Comparison of ENCODE assay signal across 19 cellular contexts in the genomic region with DNA sequence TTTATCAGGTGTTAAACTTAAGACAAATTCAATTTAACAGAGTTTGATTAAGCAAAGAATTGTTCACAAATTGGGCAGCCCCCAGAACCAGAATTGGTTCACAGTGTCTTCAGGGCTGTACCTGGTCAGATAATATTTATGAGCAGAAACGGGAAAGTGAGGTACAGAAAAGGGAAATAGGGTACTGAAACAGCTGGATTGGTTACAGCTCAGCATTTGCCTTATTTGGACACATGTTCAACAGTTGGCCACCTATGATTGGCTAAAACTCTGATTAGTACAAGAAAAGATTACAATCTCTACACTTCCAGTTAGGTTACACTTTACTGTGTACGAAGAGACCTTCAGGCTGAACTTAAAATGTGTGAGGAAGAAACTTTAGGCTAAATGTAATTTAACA. TPM values are rescaled to one million over a fixed set of nuclear protein-coding genes. Genes with fewer than 3 reads are reported as not detected.
DNase-seq lines count a peak whose midpoint lies in the region; ATAC-seq, FAIRE-seq and TF ChIP-seq lines count a peak whose summit lies in the region.
"Had no signal": no experiment of that assay in that cellular context is flagged by ENCODE, and none has a peak within 500 bp of the region (broad histone marks: within the 10 kb centered on the region; RNA-seq: fewer than 3 reads in every experiment).

No MANE protein-coding gene starts in this region.

- no peaks in the 10 kb centered on the region for H3K27me3 ChIP-seq in cardiac muscle cell
- no peaks in the 10 kb centered on the region for H3K27me3 ChIP-seq in right cardiac atrium (ENCODE audit: control insufficient read depth, insufficient read depth)
- H3K27me3 ChIP-seq in K562 (ENCODE audit: control insufficient read depth in 2 of 2, insufficient read depth in 2 of 2, low read length in 2 of 2): no peaks in the 10 kb centered on the region
- H3K27me3 ChIP-seq: BLaER1 treated with 17β-estradiol and CSF1 and Interleukin-3, amounts not matched to agents 10 nM and 100 nM had no signal

- no peak overlapping the region for H3K4me2 ChIP-seq in K562 (ENCODE audit: insufficient read depth, low read length)
- H3K4me2 ChIP-seq: A549; BLaER1 treated with 17β-estradiol and CSF1 and Interleukin-3, amounts not matched to agents 10 nM and 100 nM had no signal

- no peak for TF ChIP-seq POLR2A in K562 (conservative IDR thresholded peaks at IDR 0.05)

- H3K27ac ChIP-seq in cardiac muscle cell (peak overlapping the region; percentile 9), right cardiac atrium (ENCODE audit: low read length) (no peak overlapping the region), HEK293 (ENCODE audit: extremely low read depth, low read depth, low read length) (no peak overlapping the region), K562 (ENCODE audit: extremely low read depth, low read depth, low read length) (no peak overlapping the region)
- H3K27ac ChIP-seq: 22Rv1; A549; BLaER1 treated with 17β-estradiol and CSF1 and Interleukin-3, amounts not matched to agents 10 nM and 100 nM; C4-2B had no signal

- in situ Hi-C loops in K562 (cut with MboI): no loop called here

- FAIRE-seq in K562 (lab: Jason Lieb, UNC): no peak
- FAIRE-seq: A549, G401.6, GM12891, GM19239 had no signal

- no peaks in the 10 kb centered on the region for H3K9me3 ChIP-seq in cardiac muscle cell (ENCODE audit: low read depth)
- H3K9me3 ChIP-seq in right cardiac atrium (ENCODE audit: control insufficient read depth, low read length): no peaks in the 10 kb centered on the region
- H3K9me3 ChIP-seq in HEK293 (ENCODE audit: control insufficient read depth, insufficient read depth, low read depth, low read length): no peaks in the 10 kb centered on the region
- H3K9me3 ChIP-seq in K562 (replicated peaks; ENCODE audit: control insufficient read depth, insufficient read depth, low read depth, low read length): no peaks in the 10 kb centered on the region
- H3K9me3 ChIP-seq: A549, Caco-2 had no signal

- CTCF ChIA-PET in HEK293 (lab: Yijun Ruan, JAX): no interaction called here
- CTCF ChIA-PET in K562 (lab: Yijun Ruan, JAX; ENCODE audit: low intra/inter-chr PET ratio): no interaction called here

- H3K4me1 ChIP-seq in cardiac muscle cell (ENCODE audit: low read depth) (no peaks in the 10 kb centered on the region), right cardiac atrium (ENCODE audit: control insufficient read depth, insufficient read depth, low read length) (no peaks in the 10 kb centered on the region), HEK293 (ENCODE audit: control insufficient read depth, insufficient read depth, low read length) (no peaks in the 10 kb centered on the region), K562 (replicated peaks in 1 of 2; ENCODE audit: control insufficient read depth in 2 of 2, insufficient read depth in 2 of 2, low read length in 2 of 2) (peaks cover 0 to 12% of the 10 kb centered on the region in 2 experiments; a peak in 3 of 5 replicates)
- H3K4me1 ChIP-seq: Caco-2 had no signal

- BruUV-seq in K562 (replicated peaks; lab: Mats Ljungman, UMichigan): no TSS peak

- H3K79me2 ChIP-seq in K562 (ENCODE audit: control insufficient read depth, insufficient read depth, low read length): no peaks in the 10 kb centered on the region

- H3K4me3 ChIP-seq in cardiac muscle cell (no peak overlapping the region), right cardiac atrium (ENCODE audit: low read length) (no peak overlapping the region), HEK293 (ENCODE audit: low read depth, low read length) (no peak overlapping the region), K562 (no peak overlapping the region)
- H3K4me3 ChIP-seq: A549; BLaER1 treated with 17β-estradiol and CSF1 and Interleukin-3, amounts not matched to agents 10 nM and 100 nM had no signal

- ATAC-seq in right cardiac atrium: no peak
- no peak; the same call in 2 of the 3 replicates for ATAC-seq in K562
- ATAC-seq: A549; CD8-positive, alpha-beta T cell had no signal

- no peaks in the 10 kb centered on the region for H4K20me1 ChIP-seq in K562 (replicated peaks; ENCODE audit: control insufficient read depth, insufficient read depth, low read length)
- H4K20me1 ChIP-seq: BLaER1 treated with 17β-estradiol and CSF1 and Interleukin-3, amounts not matched to agents 10 nM and 100 nM had no signal

- TF ChIP-seq EP300 in K562 (IDR thresholded peaks at IDR 0.05; ENCODE audit: low read length): no peak

- no peak overlapping the region for H3K9ac ChIP-seq in K562 (ENCODE audit: insufficient read depth in 1 of 2, low read depth in 2 of 2, low read length in 2 of 2)
- H3K9ac ChIP-seq: BLaER1 treated with 17β-estradiol and CSF1 and Interleukin-3, amounts not matched to agents 10 nM and 100 nM had no signal

- POLR2A ChIA-PET in HEK293 (lab: Yijun Ruan, JAX) (no interaction called here), K562 (lab: Yijun Ruan, JAX) (no interaction called here)

- DNase-seq in cardiac muscle cell (ENCODE audit: low read depth in 1 of 2, low spot score in 1 of 2) (no peak), right cardiac atrium (no peak), K562 (ENCODE audit: extremely low read depth in 1 of 4, low spot score in 3 of 4) (no peak), GM20000 (ENCODE audit: low spot score) (no peak)
- DNase-seq: AML-193; Caco-2; Calu3; CD4-positive, alpha-beta T cell; CD8-positive, alpha-beta T cell; DMS79 treated with DMSO at 0.1 percent for 48 hours; GF-D8 had no signal

- no peaks in the 10 kb centered on the region for H3K9me1 ChIP-seq in K562 (ENCODE audit: control insufficient read depth, insufficient read depth, low read length)

- H3K36me3 ChIP-seq in cardiac muscle cell (no peaks in the 10 kb centered on the region), HEK293 (ENCODE audit: control insufficient read depth in 2 of 2, insufficient read depth in 1 of 2, low read length in 2 of 2) (peaks cover 0 to 7% of the 10 kb centered on the region in 2 experiments; a peak in 1 of 3 replicates), K562 (ENCODE audit: control insufficient read depth, insufficient read depth, low read length) (peaks cover 45% of the 10 kb centered on the region)

- no peak overlapping the region for H2AFZ ChIP-seq in K562 (ENCODE audit: low read depth, low read length)

- no peak for TF ChIP-seq RAD21 in K562 (CRISPR knock-in tag; conservative IDR thresholded peaks at IDR 0.05 in 1 of 2, IDR thresholded peaks at IDR 0.05 in 1 of 2)

- intact Hi-C loops in right cardiac atrium (cut with DNase I): no loop called here
- intact Hi-C loops in K562 (cut with micrococcal nuclease): no loop called here

- TF ChIP-seq CTCF in cardiac muscle cell (IDR thresholded peaks at IDR 0.05; ENCODE audit: low read depth, low read length) (no peak), HEK293 (tag by site-specific recombination; IDR thresholded peaks at IDR 0.05) (no peak), K562 (IDR thresholded peaks at IDR 0.05 in 2 of 3, conservative IDR thresholded peaks at IDR 0.05 in 1 of 3; ENCODE audit: insufficient read depth in 2 of 3, low read depth in 1 of 3, low read length in 3 of 3) (no peak), GM20000 (IDR thresholded peaks at IDR 0.05; ENCODE audit: extremely low read depth, missing control alignments) (no peak)

- WGBS in right cardiac atrium: 86% methylated on average over 2 of the region's 2 CpGs
- WGBS in K562 (ENCODE audit: insufficient coverage, low coverage, missing lambda C conversion rate): 43% methylated on average over 2 of the region's 2 CpGs

TF ChIP-seq in HEK293, 187 proteins besides CTCF, POLR2A, EP300 and RAD21 (continues in another document):
- TF ChIP-seq ZNF132 (tag by site-specific recombination; IDR thresholded peaks at IDR 0.05; ENCODE audit: borderline replicate concordance): no peak
- TF ChIP-seq SCRT2 (tag by site-specific recombination; IDR thresholded peaks at IDR 0.05): peak; percentile 24; the same call in 1 of the 2 replicates
- no peak for TF ChIP-seq ZNF19 (tag by site-specific recombination; IDR thresholded peaks at IDR 0.05; ENCODE audit: low read depth)
- TF ChIP-seq, protein P1, sequence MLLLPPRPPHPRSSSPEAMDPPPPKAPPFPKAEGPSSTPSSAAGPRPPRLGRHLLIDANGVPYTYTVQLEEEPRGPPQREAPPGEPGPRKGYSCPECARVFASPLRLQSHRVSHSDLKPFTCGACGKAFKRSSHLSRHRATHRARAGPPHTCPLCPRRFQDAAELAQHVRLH (tag by site-specific recombination; IDR thresholded peaks at IDR 0.05): no peak

TF ChIP-seq in K562, 482 proteins besides CTCF, POLR2A, EP300 and RAD21:
- TF ChIP-seq, protein P2, sequence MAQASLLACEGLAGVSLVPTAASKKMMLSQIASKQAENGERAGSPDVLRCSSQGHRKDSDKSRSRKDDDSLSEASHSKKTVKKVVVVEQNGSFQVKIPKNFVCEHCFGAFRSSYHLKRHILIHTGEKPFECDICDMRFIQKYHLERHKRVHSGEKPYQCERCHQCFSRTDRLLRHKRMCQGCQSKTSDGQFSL (CRISPR knock-in tag; IDR thresholded peaks at IDR 0.05): no peak
- TF ChIP-seq, protein P2 (tag; IDR thresholded peaks at IDR 0.05): no peak
- TF ChIP-seq SRF (CRISPR knock-in tag; IDR thresholded peaks at IDR 0.05): peak; percentile 23 to 94; a peak in 2 of 4 replicates

RNA-seq across cellular contexts. Expression of a gene that starts 18.7 kb away (rescaled TPM):
- total RNA-seq in cardiac muscle cell: 0.14 and 0.54 TPM in 2 replicates
- polyA plus RNA-seq in cardiac muscle cell: 0.68 TPM in 1 of 2 replicates, not detected in the other
- 1 to 10 TPM in 3 of 4 donors, under 1 TPM in 1; 0.86 to 2.5 (median 2.0) TPM for total RNA-seq in right cardiac atrium
- polyA plus RNA-seq in right cardiac atrium: 3.8 TPM
- 5.8 and 23.2 TPM in 2 replicates for total RNA-seq in K562 (2011; cell fraction: chromatin; rRNA removed; ENCODE audit: low replicate concordance)
- total RNA-seq in K562 (2011; cell fraction: nucleolus; rRNA removed): 2.5 and 4.6 TPM in 2 replicates
- total RNA-seq in K562 (2011; cell fraction: nucleoplasm; rRNA removed): 10.0 and 24.3 TPM in 2 replicates
- 0.69 and 0.86 TPM in 2 replicates for total RNA-seq in K562 (2014; rRNA removed)
- 1.5 and 2.1 TPM in 2 replicates for total RNA-seq in K562 (2014; rRNA removed; fragmentation: Illumina TruSeq; extraction: Trizol)
- total RNA-seq in K562 (2015; rRNA removed; fragmentation: Illumina TruSeq; extraction: Trizol): 1.4 TPM in 2 replicates
- total RNA-seq in K562 (2021): 0.73 and 0.83 TPM in 2 replicates
- 0.99 and 1.4 TPM in 2 replicates for polyA plus RNA-seq in K562 (2011; rRNA removed)
- 0.06 and 0.38 TPM in 2 replicates for polyA plus RNA-seq in K562 (2011; cell fraction: cytosol; rRNA removed)
- 1.1 and 2.6 TPM in 2 replicates for polyA plus RNA-seq in K562 (2011; cell fraction: nucleus; rRNA removed)
- polyA plus RNA-seq in K562 (2012): 0.09 and 0.61 TPM in 2 replicates
- 0.31 and 0.40 TPM in 2 replicates for polyA plus RNA-seq in K562 (2014; fragmentation: Illumina TruSeq; extraction: Trizol)
- polyA plus RNA-seq in K562 (2014; fragmentation: Nextera tagmentation; extraction: Ambion mirVana): under 1 TPM; 0.21 to 0.22 TPM
- 0.24 and 0.53 TPM in 2 replicates for polyA plus RNA-seq in K562 (2014; rRNA removed)
- polyA minus RNA-seq in K562 (2011; rRNA and poly(A)+ RNA removed): 9.4 and 11.8 TPM in 2 replicates
- 0.76 TPM in 1 of 2 replicates, not detected in the other for polyA minus RNA-seq in K562 (2011; cell fraction: cytosol; rRNA and poly(A)+ RNA removed)
- 7.0 and 10.7 TPM in 2 replicates for polyA minus RNA-seq in K562 (2011; cell fraction: nucleus; rRNA and poly(A)+ RNA removed)
